Comparison of ENCODE assay signal across 22 cellular contexts in the genomic region with DNA sequence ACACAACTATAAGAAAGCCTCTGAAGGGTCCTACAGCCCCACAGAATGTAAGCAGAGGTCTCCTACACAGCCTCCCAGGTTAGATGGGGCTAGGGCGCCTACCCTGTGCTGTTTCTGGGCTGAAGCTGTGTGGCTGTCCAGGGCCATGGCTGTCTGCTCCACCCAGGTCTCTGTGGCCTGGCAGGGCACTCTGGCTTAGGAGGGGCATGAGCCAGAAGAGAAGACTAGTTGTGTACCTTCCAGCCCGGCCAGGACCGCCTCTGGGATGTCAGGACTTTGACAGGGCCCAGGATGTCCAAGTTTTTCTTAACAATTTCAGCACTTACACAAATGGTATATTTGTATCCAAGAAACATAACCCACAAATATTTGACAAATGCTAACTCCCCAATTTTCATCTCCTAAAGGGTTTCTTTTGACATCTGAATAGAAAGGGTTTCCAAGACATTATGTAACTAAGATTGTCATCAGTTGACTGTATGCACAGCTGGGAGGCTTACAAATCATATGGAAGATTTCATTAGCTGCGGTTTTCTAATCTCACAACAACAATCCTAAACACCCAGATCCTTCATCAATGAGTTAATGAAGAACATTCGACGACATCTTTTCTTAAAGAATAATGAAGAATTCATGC.
A peak's percentile ranks its signal among the peaks of the same experiment; 100 is the strongest.
DNase-seq lines count a peak whose midpoint lies in the region; ATAC-seq and TF ChIP-seq lines count a peak whose summit lies in the region.
"Had no signal": no experiment of that assay in that cellular context is flagged by ENCODE, and none has a peak within 500 bp of the region (broad histone marks: within the 10 kb centered on the region; RNA-seq: fewer than 3 reads in every experiment).

No MANE protein-coding gene starts in this region.

- peak overlapping the region; percentile 39 for H3K27ac Mint-ChIP-seq in osteocyte (ENCODE audit: unreplicated experiment)
- no peak overlapping the region for H3K27ac Mint-ChIP-seq in activated T-helper 17 cell treated with anti-CD3 and anti-CD28 coated beads, Interleukin-2, amount 50 U/mL, for 72 hours
- H3K27ac Mint-ChIP-seq: CD4-positive, alpha-beta memory T cell; natural killer cell treated with Interleukin-12 subunit alpha and Interleukin-12 subunit beta and Interleukin-15 and Interleukin-18, amount 100 ng/mL, for 72 hours; stimulated activated naive CD8-positive, alpha-beta T cell treated with anti-CD3 and anti-CD28 coated beads, Interleukin-15, amount 100 ng/mL, for 72 hours had no signal

- H3K4me3 ChIP-seq in astrocyte of the cerebellum (ENCODE audit: low read depth, low read length): no peak overlapping the region
- H3K4me3 ChIP-seq in fibroblast of villous mesenchyme (ENCODE audit: low read depth, low read length): no peak overlapping the region
- H3K4me3 ChIP-seq: breast epithelium, sigmoid colon, tibial artery had no signal

- DNase-seq in AG20443 (ENCODE audit: low spot score) (peak; percentile 45), astrocyte of the cerebellum (ENCODE audit: low read depth) (peak; percentile 49), fibroblast of villous mesenchyme (ENCODE audit: low read depth) (peak; percentile 89), osteocyte (ENCODE audit: extremely low spot score, unreplicated experiment) (no peak), left colon (no peak)
- DNase-seq: activated CD4-positive, alpha-beta T cell treated with anti-CD3 and anti-CD28 coated beads for 4 hours; activated CD8-positive, alpha-beta memory T cell treated with anti-CD3 and anti-CD28 coated beads for 24 hours; activated gamma-delta T cell treated with Interleukin-2 at 50 U/mL for 16 hours; activated T-cell treated with anti-CD3 and anti-CD28 coated beads, Interleukin-2, amount 50 U/mL, for 1 hour; dermis blood vessel endothelial cell; KG1; NCI-H146; NCI-H524; sigmoid colon; stimulated activated naive CD8-positive, alpha-beta T cell treated with anti-CD3 and anti-CD28 coated beads, Interleukin-15, amount 100 ng/mL, for 72 hours; tibial artery had no signal

- H3K4me1 Mint-ChIP-seq in osteocyte (ENCODE audit: unreplicated experiment): peaks cover 30% of the 10 kb centered on the region
- H3K4me1 Mint-ChIP-seq in activated T-helper 17 cell treated with anti-CD3 and anti-CD28 coated beads, Interleukin-2, amount 50 U/mL, for 72 hours: no peaks in the 10 kb centered on the region
- H3K4me1 Mint-ChIP-seq: CD4-positive, alpha-beta memory T cell; stimulated activated naive CD8-positive, alpha-beta T cell treated with anti-CD3 and anti-CD28 coated beads, Interleukin-15, amount 100 ng/mL, for 72 hours had no signal

- no peak for ATAC-seq in activated T-helper 17 cell treated with anti-CD3 and anti-CD28 coated beads, Interleukin-2, amount 50 U/mL, for 72 hours (replicated peaks)
- ATAC-seq in left colon (no peak), GM21619 (IDR thresholded peaks at IDR 0.05; ENCODE audit: unreplicated experiment) (no peak), GM18517 (IDR thresholded peaks at IDR 0.05; ENCODE audit: unreplicated experiment) (no peak)
- ATAC-seq: natural killer cell treated with Interleukin-12 subunit alpha and Interleukin-12 subunit beta and Interleukin-15 and Interleukin-18, amount 100 ng/mL, for 72 hours; stimulated activated naive CD8-positive, alpha-beta T cell treated with anti-CD3 and anti-CD28 coated beads, Interleukin-15, amount 100 ng/mL, for 72 hours had no signal

- H3K9me3 Mint-ChIP-seq in osteocyte (ENCODE audit: unreplicated experiment): no peaks in the 10 kb centered on the region
- no peaks in the 10 kb centered on the region for H3K9me3 Mint-ChIP-seq in activated T-helper 17 cell treated with anti-CD3 and anti-CD28 coated beads, Interleukin-2, amount 50 U/mL, for 72 hours
- H3K9me3 Mint-ChIP-seq: natural killer cell treated with Interleukin-12 subunit alpha and Interleukin-12 subunit beta and Interleukin-15 and Interleukin-18, amount 100 ng/mL, for 72 hours; stimulated activated naive CD8-positive, alpha-beta T cell treated with anti-CD3 and anti-CD28 coated beads, Interleukin-15, amount 100 ng/mL, for 72 hours had no signal

- intact Hi-C loops in left colon (cut with DNase I, micrococcal nuclease): no loop called here

- no peaks in the 10 kb centered on the region for H3K27me3 Mint-ChIP-seq in osteocyte (ENCODE audit: unreplicated experiment)
- peaks cover 8% of the 10 kb centered on the region for H3K27me3 Mint-ChIP-seq in activated T-helper 17 cell treated with anti-CD3 and anti-CD28 coated beads, Interleukin-2, amount 50 U/mL, for 72 hours

- H3K4me3 Mint-ChIP-seq in osteocyte (ENCODE audit: unreplicated experiment): no peak overlapping the region
- H3K4me3 Mint-ChIP-seq in activated T-helper 17 cell treated with anti-CD3 and anti-CD28 coated beads, Interleukin-2, amount 50 U/mL, for 72 hours: no peak overlapping the region
- H3K4me3 Mint-ChIP-seq: CD4-positive, alpha-beta memory T cell; natural killer cell treated with Interleukin-12 subunit alpha and Interleukin-12 subunit beta and Interleukin-15 and Interleukin-18, amount 100 ng/mL, for 72 hours; stimulated activated naive CD8-positive, alpha-beta T cell treated with anti-CD3 and anti-CD28 coated beads, Interleukin-15, amount 100 ng/mL, for 72 hours had no signal

- H3K36me3 Mint-ChIP-seq in osteocyte (ENCODE audit: unreplicated experiment): no peaks in the 10 kb centered on the region
- no peaks in the 10 kb centered on the region for H3K36me3 Mint-ChIP-seq in activated T-helper 17 cell treated with anti-CD3 and anti-CD28 coated beads, Interleukin-2, amount 50 U/mL, for 72 hours (ENCODE audit: low read depth)
- H3K36me3 Mint-ChIP-seq: CD4-positive, alpha-beta memory T cell; natural killer cell treated with Interleukin-12 subunit alpha and Interleukin-12 subunit beta and Interleukin-15 and Interleukin-18, amount 100 ng/mL, for 72 hours had no signal

- in situ Hi-C loops in astrocyte of the cerebellum (cut with HindIII; ENCODE audit: low sequenced_read_pairs): no loop called here

- TF ChIP-seq CTCF in astrocyte of the cerebellum (IDR thresholded peaks at IDR 0.05; ENCODE audit: low read depth, low read length, missing control alignments): no peak
- no peak for TF ChIP-seq CTCF in fibroblast of villous mesenchyme (IDR thresholded peaks at IDR 0.05; ENCODE audit: insufficient read depth, low read depth, low read length)
- no peak for TF ChIP-seq CTCF in osteocyte (IDR thresholded peaks at IDR 0.05)

Comparison
In these comparisons a context has a peak if more than half of its experiments do, and no peak if none do; other contexts are left out.
1. DNase-seq: peak in AG20443 (single experiment), astrocyte of the cerebellum (single experiment) and fibroblast of villous mesenchyme (single experiment); none in osteocyte (single experiment) and left colon (0 of 2).